ENCODE assay signal across 1 cellular context in the genomic region with DNA sequence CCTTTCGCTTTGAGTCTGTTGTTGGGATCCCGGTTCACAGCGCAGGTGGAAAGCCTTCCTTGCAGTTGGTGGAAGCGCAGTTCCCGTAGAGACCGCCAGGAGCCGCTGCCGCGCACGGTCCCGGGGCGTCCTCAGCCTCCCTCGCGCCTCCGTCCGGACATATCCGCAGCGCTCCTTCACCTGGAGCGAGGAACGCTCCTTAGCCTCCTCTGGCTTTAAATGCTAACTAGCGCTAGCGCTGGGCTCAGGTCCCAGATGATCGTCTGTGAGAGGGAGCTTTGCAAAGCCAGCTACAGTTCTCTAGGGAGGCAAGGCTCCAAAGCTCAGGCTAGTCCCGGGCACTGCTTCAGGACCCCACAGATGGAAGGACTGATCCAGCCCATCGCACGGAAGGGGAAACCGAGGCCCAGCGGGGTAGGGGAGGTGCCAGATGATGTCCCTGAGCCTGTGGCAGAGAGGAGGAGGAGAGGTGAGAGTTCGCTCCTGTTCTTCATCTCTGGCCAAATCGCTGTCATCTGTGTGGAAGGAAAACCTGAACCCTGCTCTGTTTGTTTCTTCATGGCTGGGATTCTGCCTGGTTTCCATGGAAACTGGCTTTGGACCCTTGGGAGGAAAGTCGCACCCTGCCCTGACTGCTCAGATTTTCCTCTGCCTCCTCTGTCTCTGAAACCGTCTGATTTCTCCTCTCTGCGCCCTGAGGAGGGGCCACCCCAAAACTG.
TF ChIP-seq lines count a peak whose summit lies in the region.

No MANE protein-coding gene starts in this region.

TF ChIP-seq in WTC11, 78 proteins besides CTCF, POLR2A, EP300 and RAD21 (continued from another document):
- TF ChIP-seq, protein P1, sequence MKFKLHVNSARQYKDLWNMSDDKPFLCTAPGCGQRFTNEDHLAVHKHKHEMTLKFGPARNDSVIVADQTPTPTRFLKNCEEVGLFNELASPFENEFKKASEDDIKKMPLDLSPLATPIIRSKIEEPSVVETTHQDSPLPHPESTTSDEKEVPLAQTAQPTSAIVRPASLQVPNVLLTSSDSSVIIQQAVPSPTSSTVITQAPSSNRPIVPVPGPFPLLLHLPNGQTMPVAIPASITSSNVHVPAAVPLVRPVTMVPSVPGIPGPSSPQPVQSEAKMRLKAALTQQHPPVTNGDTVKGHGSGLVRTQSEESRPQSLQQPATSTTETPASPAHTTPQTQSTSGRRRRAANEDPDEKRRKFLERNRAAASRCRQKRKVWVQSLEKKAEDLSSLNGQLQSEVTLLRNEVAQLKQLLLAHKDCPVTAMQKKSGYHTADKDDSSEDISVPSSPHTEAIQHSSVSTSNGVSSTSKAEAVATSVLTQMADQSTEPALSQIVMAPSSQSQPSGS (CRISPR knock-in tag; IDR thresholded peaks at IDR 0.05; ENCODE audit: borderline replicate concordance, low read depth), result no peak
- TF ChIP-seq ZNF425 (CRISPR knock-in tag; conservative IDR thresholded peaks at IDR 0.05) (no peak), ZMAT4 (CRISPR knock-in tag; IDR thresholded peaks at IDR 0.05) (no peak), ZNF396 (CRISPR knock-in tag; IDR thresholded peaks at IDR 0.05; ENCODE audit: borderline replicate concordance) (no peak), FOXK1 (CRISPR knock-in tag; IDR thresholded peaks at IDR 0.05) (peak; percentile 45; the same call in 1 of the 2 replicates), ZNF671 (CRISPR knock-in tag; IDR thresholded peaks at IDR 0.05) (no peak), ETV6 (CRISPR knock-in tag; IDR thresholded peaks at IDR 0.05) (peak; percentile 78), TP53 (CRISPR knock-in tag; IDR thresholded peaks at IDR 0.05) (no peak), MYBL2 (CRISPR knock-in tag; IDR thresholded peaks at IDR 0.05) (no peak), STAT6 (CRISPR knock-in tag; conservative IDR thresholded peaks at IDR 0.05; ENCODE audit: low read depth) (no peak), ZNF138 (CRISPR knock-in tag; conservative IDR thresholded peaks at IDR 0.05) (no peak), NFE2L1 (CRISPR knock-in tag; IDR thresholded peaks at IDR 0.05) (peak; percentile 18; the same call in 1 of the 2 replicates), FOXP1 (CRISPR knock-in tag; IDR thresholded peaks at IDR 0.05; ENCODE audit: borderline replicate concordance) (peak; percentile 38; the same call in 1 of the 2 replicates), TCF7 (CRISPR knock-in tag; IDR thresholded peaks at IDR 0.05; ENCODE audit: low read depth) (no peak), JAZF1 (CRISPR knock-in tag; IDR thresholded peaks at IDR 0.05) (no peak), AR (CRISPR knock-in tag; IDR thresholded peaks at IDR 0.05) (no peak), HMGA2 (CRISPR knock-in tag; IDR thresholded peaks at IDR 0.05) (no peak), ZNF232 (CRISPR knock-in tag; IDR thresholded peaks at IDR 0.05) (0 out of 2 replicates have a peak, but pooled peaks have one; percentile 56), ZNF263 (CRISPR knock-in tag; IDR thresholded peaks at IDR 0.05; ENCODE audit: low read depth) (no peak)
- TF ChIP-seq, protein P2, sequence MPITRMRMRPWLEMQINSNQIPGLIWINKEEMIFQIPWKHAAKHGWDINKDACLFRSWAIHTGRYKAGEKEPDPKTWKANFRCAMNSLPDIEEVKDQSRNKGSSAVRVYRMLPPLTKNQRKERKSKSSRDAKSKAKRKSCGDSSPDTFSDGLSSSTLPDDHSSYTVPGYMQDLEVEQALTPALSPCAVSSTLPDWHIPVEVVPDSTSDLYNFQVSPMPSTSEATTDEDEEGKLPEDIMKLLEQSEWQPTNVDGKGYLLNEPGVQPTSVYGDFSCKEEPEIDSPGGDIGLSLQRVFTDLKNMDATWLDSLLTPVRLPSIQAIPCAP (CRISPR knock-in tag; IDR thresholded peaks at IDR 0.05), result no peak
